ENCODE assay signal across 30 cellular contexts in the genomic region with DNA sequence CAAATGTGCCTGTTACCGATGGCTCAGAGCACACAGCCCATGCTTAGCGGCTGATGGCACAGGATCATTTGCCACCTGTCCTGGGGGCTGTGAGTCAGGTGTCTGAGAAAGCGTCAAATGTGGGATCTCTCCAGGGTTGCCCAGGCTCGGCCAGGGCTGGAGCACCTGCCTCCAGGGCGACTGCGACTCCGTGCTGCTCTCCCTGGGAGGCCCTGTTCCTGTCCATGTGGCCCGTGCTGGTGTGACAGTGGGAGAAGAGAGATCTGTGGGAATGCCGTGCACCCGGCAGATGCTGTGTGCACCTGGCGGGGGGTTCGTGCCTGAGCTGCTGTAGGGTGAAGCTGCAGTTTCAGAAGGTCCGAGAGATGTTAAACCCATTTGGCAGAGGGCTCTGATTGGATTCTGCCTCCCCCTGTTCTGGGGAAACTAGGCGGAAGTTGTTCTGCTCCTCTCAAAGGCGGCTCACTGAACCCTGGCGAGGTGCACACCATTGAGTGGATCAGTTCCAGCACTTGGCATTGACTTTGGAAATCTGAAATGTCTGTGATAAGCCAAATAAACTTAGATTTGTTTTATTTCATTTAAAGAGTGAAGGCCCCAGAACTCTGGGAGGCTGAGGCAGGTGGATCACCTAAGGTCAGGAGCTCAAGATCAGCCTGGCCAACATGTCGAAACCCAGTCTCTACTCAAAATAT. TPM values are rescaled to one million over a fixed set of nuclear protein-coding genes. Genes with fewer than 3 reads are reported as not detected.
"Had no signal": no experiment of that assay in that cellular context is flagged by ENCODE, and none has a peak within 500 bp of the region (broad histone marks: within the 10 kb centered on the region; RNA-seq: fewer than 3 reads in every experiment).

No MANE protein-coding gene starts in this region.

- H3K27me3 ChIP-seq: esophagus squamous epithelium, gastrocnemius medialis, left lung had no signal

- DNase-seq: dermis blood vessel endothelial cell; dorsolateral prefrontal cortex; effector CD4-positive, alpha-beta T cell; effector memory CD4-positive, alpha-beta T cell; esophagus squamous epithelium; foreskin fibroblast; foreskin melanocyte; gastrocnemius medialis; glutamatergic neuron; head of caudate nucleus; heart right ventricle; hippocampal formation; left cardiac atrium; left ventricle myocardium superior; lower lobe of right lung; mesenchymal stem cell; mucosa of descending colon had no signal

- H3K9me3 ChIP-seq: esophagus squamous epithelium, gastrocnemius medialis, left lung, lower lobe of right lung, mucosa of descending colon had no signal

- FAIRE-seq: colon, endothelial cell of umbilical vein, islet of Langerhans, keratinocyte had no signal

- H3K27ac ChIP-seq: coronary artery, dorsolateral prefrontal cortex, esophagus squamous epithelium, gastrocnemius medialis, heart right ventricle, left lung, lower lobe of right lung had no signal

- ATAC-seq: esophagus mucosa, gastrocnemius medialis, heart right ventricle, left cardiac atrium, left lung, left ventricle myocardium superior, lower lobe of right lung, mucosa of descending colon had no signal

- H3K4me1 ChIP-seq: gastrocnemius medialis, left lung, lower lobe of right lung had no signal

- H3K36me3 ChIP-seq: esophagus squamous epithelium, gastrocnemius medialis, heart right ventricle, left lung, lower lobe of right lung had no signal

- H3K4me3 ChIP-seq: coronary artery, dorsolateral prefrontal cortex, gastrocnemius medialis, heart right ventricle, left lung, lower lobe of right lung, mucosa of descending colon had no signal

RNA-seq across cellular contexts. Expression of a gene that starts 34.7 kb away (rescaled TPM):
- total RNA-seq: dermis blood vessel endothelial cell, endothelial cell of umbilical vein, epithelial cell of proximal tubule, glomerular endothelial cell, kidney epithelial cell, lung microvascular endothelial cell, mesothelial cell of epicardium, myocyte had no signal
- polyA plus RNA-seq: endothelial cell of umbilical vein had no signal
